ENCODE assay signal across 21 cellular contexts in the genomic region with DNA sequence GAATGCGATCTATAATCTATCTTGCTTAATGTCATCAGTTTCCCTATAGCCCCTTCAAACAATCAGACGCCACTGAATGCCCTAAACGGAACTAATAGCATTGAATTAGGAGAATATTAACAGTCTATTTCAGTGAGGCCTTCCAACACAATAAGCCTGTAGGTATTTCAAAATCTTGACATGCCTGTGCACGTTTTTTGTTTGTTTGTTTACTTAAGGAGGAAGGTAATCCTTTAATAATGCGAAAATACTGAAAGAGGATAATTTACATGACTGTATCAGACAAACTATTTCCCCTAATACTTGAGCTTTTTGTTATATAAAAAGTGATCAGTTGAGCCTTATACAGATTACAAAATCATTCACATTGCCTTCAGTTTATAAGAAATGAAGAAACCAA.
"Had no signal": no experiment of that assay in that cellular context is flagged by ENCODE, and none has a peak within 500 bp of the region (broad histone marks: within the 10 kb centered on the region; RNA-seq: fewer than 3 reads in every experiment).

No MANE protein-coding gene starts in this region.

- FAIRE-seq: endometrium, frontal cortex, islet of Langerhans, keratinocyte had no signal

- H3K27ac ChIP-seq: colonic mucosa, esophagus muscularis mucosa, foreskin keratinocyte, gastroesophageal sphincter, heart left ventricle, left lung, lower lobe of right lung had no signal

- ATAC-seq: effector memory CD8-positive, alpha-beta T cell; foreskin keratinocyte; gastroesophageal sphincter; heart left ventricle; left cardiac atrium; left lung; left ventricle myocardium superior; lower lobe of right lung; mucosa of descending colon had no signal

- H3K36me3 ChIP-seq: colonic mucosa, left lung, lower lobe of right lung had no signal

- H3K9me3 ChIP-seq: colonic mucosa, esophagus muscularis mucosa, gastroesophageal sphincter, lower lobe of right lung, mucosa of descending colon had no signal

- H3K4me3 ChIP-seq: colonic mucosa, esophagus muscularis mucosa, gastroesophageal sphincter, heart left ventricle, left lung, lower lobe of right lung, mucosa of descending colon had no signal

- H3K27me3 ChIP-seq: colonic mucosa, esophagus muscularis mucosa, foreskin keratinocyte, gastroesophageal sphincter, heart left ventricle, left lung had no signal

- H3K4me1 ChIP-seq: colonic mucosa, esophagus muscularis mucosa, foreskin keratinocyte, gastroesophageal sphincter, heart left ventricle, left lung, lower lobe of right lung had no signal

- DNase-seq: colonic mucosa; cortex of kidney; effector CD8-positive, alpha-beta T cell; effector memory CD8-positive, alpha-beta T cell; endodermal cell; foreskin keratinocyte; heart left ventricle; hippocampal formation; left cardiac atrium; left lung; left ventricle myocardium superior; lower lobe of right lung; mesenchymal stem cell; mucosa of descending colon; naive B cell had no signal
